ENCODE assay signal across 19 cellular contexts in the genomic region with DNA sequence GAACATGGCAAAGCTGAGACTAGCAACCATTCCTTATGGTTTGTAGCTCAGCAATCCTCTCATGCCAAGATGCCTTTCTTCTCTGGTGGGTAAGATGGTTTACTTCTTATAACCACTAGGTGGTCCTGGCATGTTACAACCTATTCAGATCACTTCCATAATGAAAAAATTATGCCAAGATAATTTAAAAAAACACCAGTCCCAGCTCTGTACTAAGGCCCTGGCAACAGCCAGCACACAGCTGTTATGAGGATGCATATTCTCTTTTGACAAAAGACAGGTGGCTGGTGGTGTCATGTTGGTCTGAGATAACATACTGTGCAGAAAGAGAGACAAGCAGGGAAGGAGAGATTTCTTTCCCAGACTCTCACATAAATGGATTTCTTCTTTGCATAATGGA.
DNase-seq lines count a peak whose midpoint lies in the region; ATAC-seq, FAIRE-seq and TF ChIP-seq lines count a peak whose summit lies in the region.
"Had no signal": no experiment of that assay in that cellular context is flagged by ENCODE, and none has a peak within 500 bp of the region (broad histone marks: within the 10 kb centered on the region; RNA-seq: fewer than 3 reads in every experiment).

No MANE protein-coding gene starts in this region.

- H4K20me1 ChIP-seq in DND-41 (ENCODE audit: insufficient read depth, low read length): no peaks in the 10 kb centered on the region
- H4K20me1 ChIP-seq in GM12878 (ENCODE audit: control insufficient read depth, insufficient read depth): no peaks in the 10 kb centered on the region

- H3K27me3 ChIP-seq in DND-41 (ENCODE audit: insufficient read depth, low read length, poor library complexity) (no peaks in the 10 kb centered on the region), GM12878 (replicated peaks in 1 of 2; ENCODE audit: control insufficient read depth in 2 of 2, insufficient read depth in 2 of 2, low read length in 1 of 2) (no peaks in the 10 kb centered on the region)
- H3K27me3 ChIP-seq: suprapubic skin had no signal

- RAD21 ChIA-PET in GM12878 (lab: Charles Lee; ENCODE audit: unreplicated experiment): interaction anchor here (0.8 to 1.4 kb wide), 2 partner anchors 11 to 12 kb away, joined by 3 read pairs; no protein-coding TSS in a partner anchor

- H2AFZ ChIP-seq in DND-41 (ENCODE audit: low read depth, low read length) (no peak overlapping the region), GM12878 (ENCODE audit: control insufficient read depth, low read depth, low read length) (no peak overlapping the region)

- H3K36me3 ChIP-seq in DND-41 (ENCODE audit: insufficient read depth, low read length) (no peaks in the 10 kb centered on the region), GM12878 (ENCODE audit: control insufficient read depth in 2 of 2, insufficient read depth in 2 of 2, low read length in 1 of 2) (no peaks in the 10 kb centered on the region)
- H3K36me3 ChIP-seq: suprapubic skin had no signal

- H3K9me3 Mint-ChIP-seq in activated T-helper 2 cell treated with anti-CD3 and anti-CD28 coated beads, Interferon-gamma antibody, Interleukin-2, Interleukin-4, amounts not matched to agents 10 μg/mL and 5 μg/mL and 100 μg/mL, durations not matched to agents 14 hours and 24 hours and 36 hours: no peaks in the 10 kb centered on the region
- H3K9me3 Mint-ChIP-seq: activated naive CD8-positive, alpha-beta T cell treated with anti-CD3 and anti-CD28 coated beads for 36 hours; nephron progenitor cell had no signal

- TF ChIP-seq RAD21 in GM12878 (IDR thresholded peaks at IDR 0.05; ENCODE audit: insufficient read depth, low read depth, low read length): no peak

- CTCF ChIA-PET in GM12878 (lab: Yijun Ruan, JAX): interaction anchor here (0.5 to 5.0 kb wide), 6 partner anchors 10 to 652 kb away, joined by 3 to 34 read pairs (median 3); no protein-coding TSS in a partner anchor

- TF ChIP-seq POLR2A in GM12878 (IDR thresholded peaks at IDR 0.05; ENCODE audit: low read depth, low read length): no peak

- no peaks in the 10 kb centered on the region for H3K4me1 Mint-ChIP-seq in activated T-helper 2 cell treated with anti-CD3 and anti-CD28 coated beads, Interferon-gamma antibody, Interleukin-2, Interleukin-4, amounts not matched to agents 10 μg/mL and 5 μg/mL and 100 μg/mL, durations not matched to agents 14 hours and 24 hours and 36 hours (ENCODE audit: low read depth)
- H3K4me1 Mint-ChIP-seq: activated naive CD8-positive, alpha-beta T cell treated with anti-CD3 and anti-CD28 coated beads for 36 hours had no signal

- H3K4me2 ChIP-seq in DND-41 (ENCODE audit: insufficient read depth, low read length) (no peak overlapping the region), GM12878 (ENCODE audit: control insufficient read depth, insufficient read depth) (no peak overlapping the region)

- SMC1A ChIA-PET in GM12878 (lab: Charles Lee; ENCODE audit: uncharacterized antibody, unreplicated experiment): interaction anchor here (0.8 to 2.4 kb wide), 7 partner anchors 8 to 290 kb away, joined by 3 to 12 read pairs (median 5); no protein-coding TSS in a partner anchor

- no peak for TF ChIP-seq EP300 in GM12878 (IDR thresholded peaks at IDR 0.05; ENCODE audit: borderline replicate concordance in 1 of 2, control insufficient read depth in 1 of 2, low read depth in 2 of 2, low read length in 2 of 2)

- FAIRE-seq in GM12878 (lab: Jason Lieb, UNC): no peak
- FAIRE-seq: kidney had no signal

- H3K79me2 ChIP-seq in DND-41 (ENCODE audit: insufficient read depth, low read length) (no peaks in the 10 kb centered on the region), GM12878 (ENCODE audit: control insufficient read depth, insufficient read depth, low read length) (no peaks in the 10 kb centered on the region)

- TF ChIP-seq CTCF in DND-41 (IDR thresholded peaks at IDR 0.05; ENCODE audit: borderline replicate concordance, extremely low read depth, low read length, poor library complexity, severe bottlenecking): peak; percentile 28
- TF ChIP-seq CTCF in GM12878 (IDR thresholded peaks at IDR 0.05 in 2 of 3, conservative IDR thresholded peaks at IDR 0.05 in 1 of 3; ENCODE audit: control insufficient read depth in 2 of 3, extremely low read depth in 1 of 3, insufficient read depth in 1 of 3, low read depth in 3 of 3, low read length in 3 of 3): peak in 1 of 3 experiments; percentile 11; a peak in 1 of 6 replicates

- intact Hi-C loops in GM12878 (cut with micrococcal nuclease; ENCODE audit: unreplicated experiment): no loop called here
- intact Hi-C loops in activated T-helper 2 cell treated with anti-CD3 and anti-CD28 coated beads, Interferon-gamma antibody, Interleukin-2, Interleukin-4, amounts not matched to agents 10 μg/mL and 5 μg/mL and 100 μg/mL, durations not matched to agents 14 hours and 24 hours and 36 hours (cut with micrococcal nuclease): no loop called here

- peaks cover 9% of the 10 kb centered on the region for H3K27me3 Mint-ChIP-seq in activated T-helper 2 cell treated with anti-CD3 and anti-CD28 coated beads, Interferon-gamma antibody, Interleukin-2, Interleukin-4, amounts not matched to agents 10 μg/mL and 5 μg/mL and 100 μg/mL, durations not matched to agents 14 hours and 24 hours and 36 hours (ENCODE audit: low read depth)

- H3K9me3 ChIP-seq in DND-41 (ENCODE audit: insufficient read depth, low read length, severe bottlenecking): no peaks in the 10 kb centered on the region
- H3K9me3 ChIP-seq in GM12878 (replicated peaks; ENCODE audit: control insufficient read depth, insufficient read depth, low read length): no peaks in the 10 kb centered on the region; the same call in 2 of the 3 replicates
- H3K9me3 ChIP-seq: suprapubic skin had no signal

- H3K36me3 Mint-ChIP-seq in activated T-helper 2 cell treated with anti-CD3 and anti-CD28 coated beads, Interferon-gamma antibody, Interleukin-2, Interleukin-4, amounts not matched to agents 10 μg/mL and 5 μg/mL and 100 μg/mL, durations not matched to agents 14 hours and 24 hours and 36 hours (ENCODE audit: low read depth): no peaks in the 10 kb centered on the region
- H3K36me3 Mint-ChIP-seq: activated naive CD8-positive, alpha-beta T cell treated with anti-CD3 and anti-CD28 coated beads for 36 hours had no signal

- ATAC-seq in DND-41 (ENCODE audit: insufficient read depth, low read depth) (0 out of 3 replicates have a peak, but pooled peaks have one; percentile 42), GM12878 (peak; percentile 61), GM18909 (IDR thresholded peaks at IDR 0.05; ENCODE audit: poor library complexity, unreplicated experiment) (no peak)

- H3K4me3 ChIP-seq in DND-41 (ENCODE audit: low read depth in 1 of 2, low read length in 2 of 2) (no peak overlapping the region), GM12878 (no peak overlapping the region)
- H3K4me3 ChIP-seq: coronary artery, skin epidermis, suprapubic skin had no signal

- no peak overlapping the region for H3K4me3 Mint-ChIP-seq in activated T-helper 2 cell treated with anti-CD3 and anti-CD28 coated beads, Interferon-gamma antibody, Interleukin-2, Interleukin-4, amounts not matched to agents 10 μg/mL and 5 μg/mL and 100 μg/mL, durations not matched to agents 14 hours and 24 hours and 36 hours (ENCODE audit: low read depth)
- H3K4me3 Mint-ChIP-seq: activated naive CD8-positive, alpha-beta T cell treated with anti-CD3 and anti-CD28 coated beads for 36 hours; nephron progenitor cell had no signal

- no peak for DNase-seq in DND-41
- DNase-seq in NAMALWA (ENCODE audit: low spot score): peak; percentile 2
- no peak for DNase-seq in GM12878 (ENCODE audit: low read depth, low spot score)
- peak; percentile 49 for DNase-seq in left kidney (ENCODE audit: low read depth, low spot score)
- no peak for DNase-seq in T-helper 1 cell
- DNase-seq in DMS114 treated with DMSO at 0.1 percent for 48 hours (lab: John Stamatoyannopoulos, UW; ENCODE audit: unreplicated experiment): no peak
- DNase-seq in activated T-helper 2 cell treated with anti-CD3 and anti-CD28 coated beads, Interferon-gamma antibody, Interleukin-2, Interleukin-4, amounts not matched to agents 10 μg/mL and 5 μg/mL and 100 μg/mL, durations not matched to agents 14 hours and 24 hours and 36 hours (ENCODE audit: low spot score): no peak
- DNase-seq: activated CD8-positive, alpha-beta memory T cell treated with anti-CD3 and anti-CD28 coated beads, Interleukin-2, amount 50 U/mL, for 48 hours; activated naive CD8-positive, alpha-beta T cell treated with anti-CD3 and anti-CD28 coated beads for 36 hours; GDM1; kidney; NCI-H1092; NCI-H446 treated with DMSO at 0.1 percent for 48 hours; nephron progenitor cell; SHP77 had no signal

- H3K9ac ChIP-seq in DND-41 (ENCODE audit: low read depth, low read length) (no peak overlapping the region), GM12878 (ENCODE audit: control insufficient read depth, insufficient read depth, low read length) (no peak overlapping the region)

- BruUV-seq in GM12878 (replicated peaks; lab: Mats Ljungman, UMichigan): no TSS peak

- POLR2A ChIA-PET in GM12878 (lab: Charles Lee): no interaction called here

- H3K4me1 ChIP-seq in DND-41 (ENCODE audit: insufficient read depth, low read length): no peaks in the 10 kb centered on the region
- H3K4me1 ChIP-seq in GM12878 (ENCODE audit: control insufficient read depth, insufficient read depth, low read length): no peaks in the 10 kb centered on the region

- no peak overlapping the region for H3K27ac Mint-ChIP-seq in activated T-helper 2 cell treated with anti-CD3 and anti-CD28 coated beads, Interferon-gamma antibody, Interleukin-2, Interleukin-4, amounts not matched to agents 10 μg/mL and 5 μg/mL and 100 μg/mL, durations not matched to agents 14 hours and 24 hours and 36 hours
- H3K27ac Mint-ChIP-seq: activated naive CD8-positive, alpha-beta T cell treated with anti-CD3 and anti-CD28 coated beads for 36 hours had no signal

- in situ Hi-C loops in GM12878 (cut with MboI): no loop called here

- no peak overlapping the region for H3K27ac ChIP-seq in DND-41 (ENCODE audit: low read length)
- no peak overlapping the region for H3K27ac ChIP-seq in GM12878 (ENCODE audit: control insufficient read depth, insufficient read depth)
- H3K27ac ChIP-seq: coronary artery, skin epidermis, suprapubic skin had no signal

TF ChIP-seq in GM12878, 131 proteins besides CTCF, POLR2A, EP300 and RAD21:
- TF ChIP-seq LARP7 (IDR thresholded peaks at IDR 0.05) (no peak), RELA (IDR thresholded peaks at IDR 0.05; ENCODE audit: borderline replicate concordance, partially characterized antibody) (no peak), WRNIP1 (IDR thresholded peaks at IDR 0.05; ENCODE audit: borderline replicate concordance, low read depth, low read length) (no peak)

Comparison
In these comparisons a context has a peak if more than half of its experiments do, and no peak if none do; other contexts are left out.
1. DNase-seq: peak in NAMALWA (single experiment) and left kidney (single experiment); none in DND-41 (single experiment), GM12878 (single experiment), T-helper 1 cell (0 of 5), DMS114 treated with DMSO at 0.1 percent for 48 hours (single experiment) and activated T-helper 2 cell treated with anti-CD3 and anti-CD28 coated beads, Interferon-gamma antibody, Interleukin-2, Interleukin-4, amounts not matched to agents 10 μg/mL and 5 μg/mL and 100 μg/mL, durations not matched to agents 14 hours and 24 hours and 36 hours (single experiment).